Comparison of ENCODE assay signal across 14 cellular contexts in genomic region chr14:98953544-98954346, GRCh38.
DNase-seq lines count a peak whose midpoint lies in the region; ATAC-seq, FAIRE-seq and TF ChIP-seq lines count a peak whose summit lies in the region.
"Had no signal": no experiment of that assay in that cellular context is flagged by ENCODE, and none has a peak within 500 bp of the region (broad histone marks: within the 10 kb centered on the region; RNA-seq: fewer than 3 reads in every experiment).

No MANE protein-coding gene starts in this region.

- POLR2A ChIA-PET in activated CD8-positive, alpha-beta T cell treated with anti-CD3 and anti-CD28 coated beads, Interleukin-2, amount 10 ng/mL, durations not matched to agents 7 days and 5 days (lab: Charles Lee) = interaction anchor here (1.3 kb wide), 1 partner anchor 31 kb away, joined by 3 read pairs; no protein-coding TSS in a partner anchor
- POLR2A ChIA-PET in activated CD8-positive, alpha-beta T cell treated with anti-CD3 and anti-CD28 coated beads for 36 hours (lab: Charles Lee) = interaction anchor here (0.6 to 1.6 kb wide), 3 partner anchors 9 to 321 kb away, joined by 3 to 4 read pairs (median 4); no protein-coding TSS in a partner anchor
- POLR2A ChIA-PET in MCF 10A (lab: Yijun Ruan, JAX) = interaction anchor here (0.6 to 3.4 kb wide), 16 partner anchors 11 to 976 kb away, joined by 3 to 36 read pairs (median 5); no protein-coding TSS in a partner anchor

- no peak overlapping the region for H3K27ac Mint-ChIP-seq in activated CD8-positive, alpha-beta T cell treated with anti-CD3 and anti-CD28 coated beads, Interleukin-2, amount 10 ng/mL, durations not matched to agents 7 days and 5 days
- no peak overlapping the region for H3K27ac Mint-ChIP-seq in activated CD8-positive, alpha-beta T cell treated with anti-CD3 and anti-CD28 coated beads for 36 hours
- H3K27ac Mint-ChIP-seq in MCF 10A (ENCODE audit: low read depth, unreplicated experiment) = peak overlapping the region; percentile 27
- H3K27ac Mint-ChIP-seq: IgD-negative memory B cell had no signal

- no peak for ATAC-seq in activated CD8-positive, alpha-beta T cell treated with anti-CD3 and anti-CD28 coated beads, Interleukin-2, amount 10 ng/mL, durations not matched to agents 7 days and 5 days
- ATAC-seq in activated CD8-positive, alpha-beta T cell treated with anti-CD3 and anti-CD28 coated beads for 36 hours = no peak
- ATAC-seq in lower lobe of right lung = peak; percentile 29 to 36
- no peak for ATAC-seq in SK-N-SH treated with all-trans-retinoic acid at 6 μM for 48 hours

- no peaks in the 10 kb centered on the region for H3K36me3 ChIP-seq in lower lobe of right lung

- peaks cover 13% of the 10 kb centered on the region for H3K4me1 ChIP-seq in lower lobe of right lung

- no peaks in the 10 kb centered on the region for H3K9me3 ChIP-seq in lower lobe of right lung

- H3K9me3 Mint-ChIP-seq in activated CD8-positive, alpha-beta T cell treated with anti-CD3 and anti-CD28 coated beads, Interleukin-2, amount 10 ng/mL, durations not matched to agents 7 days and 5 days (ENCODE audit: insufficient read depth) = no peaks in the 10 kb centered on the region
- H3K9me3 Mint-ChIP-seq in activated CD8-positive, alpha-beta T cell treated with anti-CD3 and anti-CD28 coated beads for 36 hours = no peaks in the 10 kb centered on the region
- no peaks in the 10 kb centered on the region for H3K9me3 Mint-ChIP-seq in MCF 10A (ENCODE audit: unreplicated experiment)

- CTCF ChIA-PET in activated CD8-positive, alpha-beta T cell treated with anti-CD3 and anti-CD28 coated beads, Interleukin-2, amount 10 ng/mL, durations not matched to agents 7 days and 5 days (lab: Charles Lee) = interaction anchor here (1.4 kb wide), 1 partner anchor 12 kb away, joined by 3 read pairs; no protein-coding TSS in a partner anchor
- CTCF ChIA-PET in activated CD8-positive, alpha-beta T cell treated with anti-CD3 and anti-CD28 coated beads for 36 hours (lab: Charles Lee) = no interaction called here
- CTCF ChIA-PET in MCF 10A (lab: Yijun Ruan, JAX) = interaction anchor here (0.6 to 1.4 kb wide), 8 partner anchors 10 to 976 kb away, joined by 3 to 5 read pairs (median 3); partner anchors contain the start of gene BCL11B

- no peaks in the 10 kb centered on the region for H3K36me3 Mint-ChIP-seq in activated CD8-positive, alpha-beta T cell treated with anti-CD3 and anti-CD28 coated beads, Interleukin-2, amount 10 ng/mL, durations not matched to agents 7 days and 5 days (ENCODE audit: low read depth)
- no peaks in the 10 kb centered on the region for H3K36me3 Mint-ChIP-seq in activated CD8-positive, alpha-beta T cell treated with anti-CD3 and anti-CD28 coated beads for 36 hours (ENCODE audit: low read depth)
- H3K36me3 Mint-ChIP-seq in MCF 10A (ENCODE audit: insufficient read depth, unreplicated experiment) = no peaks in the 10 kb centered on the region
- H3K36me3 Mint-ChIP-seq: IgD-negative memory B cell had no signal

- no peak overlapping the region for H3K4me3 ChIP-seq in lower lobe of right lung

- intact Hi-C loops in activated CD8-positive, alpha-beta T cell treated with anti-CD3 and anti-CD28 coated beads for 36 hours (cut with micrococcal nuclease) = no loop called here
- intact Hi-C loops in MCF 10A (cut with micrococcal nuclease) (loop anchor here (2.0 to 10.0 kb wide), 3 partner anchors 27 to 819 kb away; no protein-coding TSS in a partner anchor), lower lobe of right lung (cut with DNase I) (no loop called here)

- no peak for TF ChIP-seq CTCF in activated CD8-positive, alpha-beta T cell treated with anti-CD3 and anti-CD28 coated beads for 36 hours (IDR thresholded peaks at IDR 0.05)
- TF ChIP-seq CTCF in MCF 10A (IDR thresholded peaks at IDR 0.05; ENCODE audit: unreplicated experiment) (no peak), lower lobe of right lung (IDR thresholded peaks at IDR 0.05) (no peak)

- DNase-seq in activated CD8-positive, alpha-beta T cell treated with anti-CD3 and anti-CD28 coated beads, Interleukin-2, amount 10 ng/mL, durations not matched to agents 7 days and 5 days = peak; percentile 3
- DNase-seq in activated CD8-positive, alpha-beta T cell treated with anti-CD3 and anti-CD28 coated beads for 36 hours = no peak
- DNase-seq in MCF 10A (ENCODE audit: unreplicated experiment) (peak; percentile 100), lower lobe of right lung (no peak), urothelium cell line (ENCODE audit: low spot score) (peak; percentile 37), mucosa of gallbladder (ENCODE audit: low spot score) (no peak)
- no peak for DNase-seq in activated T-cell treated with anti-CD3 and anti-CD28 coated beads, Interleukin-2, amount 50 U/mL, for 48 hours
- DNase-seq: activated naive CD4-positive, alpha-beta T cell treated with Interleukin-2 at 50 U/mL for 16 hours; erythroblast; NCI-H774; stimulated activated CD4-positive, alpha-beta T cell treated with anti-CD3 and anti-CD28 coated beads, Interleukin-15, amount 100 ng/mL, for 24 hours had no signal

- no peak for FAIRE-seq in urothelium cell line (lab: Jason Lieb, UNC)

- no peaks in the 10 kb centered on the region for H3K27me3 ChIP-seq in lower lobe of right lung (ENCODE audit: low read depth)

- H3K27ac ChIP-seq in lower lobe of right lung = no peak overlapping the region
- H3K27ac ChIP-seq: 22Rv1 had no signal

- H3K27me3 Mint-ChIP-seq in activated CD8-positive, alpha-beta T cell treated with anti-CD3 and anti-CD28 coated beads, Interleukin-2, amount 10 ng/mL, durations not matched to agents 7 days and 5 days (ENCODE audit: low read depth) = no peaks in the 10 kb centered on the region
- no peaks in the 10 kb centered on the region for H3K27me3 Mint-ChIP-seq in activated CD8-positive, alpha-beta T cell treated with anti-CD3 and anti-CD28 coated beads for 36 hours
- peaks cover 10% of the 10 kb centered on the region for H3K27me3 Mint-ChIP-seq in MCF 10A (ENCODE audit: insufficient read depth, unreplicated experiment)
- H3K27me3 Mint-ChIP-seq: IgD-negative memory B cell had no signal

- H3K4me3 Mint-ChIP-seq in activated CD8-positive, alpha-beta T cell treated with anti-CD3 and anti-CD28 coated beads, Interleukin-2, amount 10 ng/mL, durations not matched to agents 7 days and 5 days = no peak overlapping the region
- H3K4me3 Mint-ChIP-seq in activated CD8-positive, alpha-beta T cell treated with anti-CD3 and anti-CD28 coated beads for 36 hours = no peak overlapping the region
- peak overlapping the region; percentile 61 for H3K4me3 Mint-ChIP-seq in MCF 10A (ENCODE audit: unreplicated experiment)
- H3K4me3 Mint-ChIP-seq: IgD-negative memory B cell had no signal

- H3K4me1 Mint-ChIP-seq in activated CD8-positive, alpha-beta T cell treated with anti-CD3 and anti-CD28 coated beads, Interleukin-2, amount 10 ng/mL, durations not matched to agents 7 days and 5 days (ENCODE audit: low read depth) = no peaks in the 10 kb centered on the region
- H3K4me1 Mint-ChIP-seq in activated CD8-positive, alpha-beta T cell treated with anti-CD3 and anti-CD28 coated beads for 36 hours (ENCODE audit: low read depth) = peaks cover 6% of the 10 kb centered on the region
- H3K4me1 Mint-ChIP-seq in MCF 10A (ENCODE audit: insufficient read depth, unreplicated experiment) = peaks cover 60% of the 10 kb centered on the region

- no TSS peak for BruUV-seq in MCF 10A (replicated peaks; lab: Mats Ljungman, UMichigan)

TF ChIP-seq in SK-N-SH treated with all-trans-retinoic acid at 6 μM for 48 hours, 23 proteins besides CTCF, POLR2A, EP300 and RAD21:
- TF ChIP-seq PATZ1 (CRISPR knock-in tag; IDR thresholded peaks at IDR 0.05; ENCODE audit: borderline replicate concordance) = no peak
- TF ChIP-seq ZC3H10 (CRISPR knock-in tag; IDR thresholded peaks at IDR 0.05) = no peak
- TF ChIP-seq POU6F1 (CRISPR knock-in tag; IDR thresholded peaks at IDR 0.05; ENCODE audit: borderline replicate concordance, low read depth) = no peak
- no peak for TF ChIP-seq ESRRG (CRISPR knock-in tag; IDR thresholded peaks at IDR 0.05)
TF ChIP-seq in SK-N-SH treated with all-trans-retinoic acid at 6 μM for 48 hours: peak in this region for 0.

Comparison
In these comparisons a context has a peak if more than half of its experiments do, and no peak if none do; other contexts are left out.
1. DNase-seq: peak in activated CD8-positive, alpha-beta T cell treated with anti-CD3 and anti-CD28 coated beads, Interleukin-2, amount 10 ng/mL, durations not matched to agents 7 days and 5 days (single experiment), MCF 10A (single experiment) and urothelium cell line (single experiment); none in activated CD8-positive, alpha-beta T cell treated with anti-CD3 and anti-CD28 coated beads for 36 hours (single experiment), lower lobe of right lung (single experiment), activated T-cell treated with anti-CD3 and anti-CD28 coated beads, Interleukin-2, amount 50 U/mL, for 48 hours (0 of 2) and mucosa of gallbladder (single experiment).
2. ATAC-seq: peak in lower lobe of right lung (2 of 2); none in activated CD8-positive, alpha-beta T cell treated with anti-CD3 and anti-CD28 coated beads, Interleukin-2, amount 10 ng/mL, durations not matched to agents 7 days and 5 days (single experiment), activated CD8-positive, alpha-beta T cell treated with anti-CD3 and anti-CD28 coated beads for 36 hours (single experiment) and SK-N-SH treated with all-trans-retinoic acid at 6 μM for 48 hours (single experiment).